In genomic region chr1:3172431-3173112, GRCh38 we compare ENCODE assay signal across 30 cellular contexts.
A peak's percentile ranks its signal among the peaks of the same experiment; 100 is the strongest.
DNase-seq lines count a peak whose midpoint lies in the region; ATAC-seq, FAIRE-seq and TF ChIP-seq lines count a peak whose summit lies in the region.
"Had no signal": no experiment of that assay in that cellular context is flagged by ENCODE, and none has a peak within 500 bp of the region (broad histone marks: within the 10 kb centered on the region; RNA-seq: fewer than 3 reads in every experiment).

No MANE protein-coding gene starts in this region.

- peak in 1 of 2 experiments; percentile 24; a peak in 1 of 4 replicates for TF ChIP-seq RAD21 in K562 (CRISPR knock-in tag; conservative IDR thresholded peaks at IDR 0.05 in 1 of 2, IDR thresholded peaks at IDR 0.05 in 1 of 2)

- H3K27ac ChIP-seq in left ventricle myocardium inferior (replicated peaks) = peak overlapping the region; percentile 77
- H3K27ac ChIP-seq in right atrium auricular region = no peak overlapping the region
- no peak overlapping the region for H3K27ac ChIP-seq in K562 (ENCODE audit: extremely low read depth, low read depth, low read length)
- H3K27ac ChIP-seq in pancreas = peak overlapping the region in 3 of 4 donors; percentile 30 to 93 (median 33)
- H3K27ac ChIP-seq: SK-N-MC had no signal

- peak; percentile 37 for FAIRE-seq in K562 (lab: Jason Lieb, UNC)
- FAIRE-seq in pancreas (lab: Jason Lieb, UNC) = no peak
- FAIRE-seq in H54 (lab: Jason Lieb, UNC) = no peak
- FAIRE-seq: A204.1, bronchial epithelial cell had no signal

- POLR2A ChIA-PET in K562 (lab: Yijun Ruan, JAX) = interaction anchor here (0.6 kb wide), 1 partner anchor 41 kb away, joined by 3 read pairs; no protein-coding TSS in a partner anchor

- TF ChIP-seq CTCF in left ventricle myocardium inferior (IDR thresholded peaks at IDR 0.05; ENCODE audit: borderline replicate concordance) (no peak), right atrium auricular region (IDR thresholded peaks at IDR 0.05) (no peak), K562 (IDR thresholded peaks at IDR 0.05 in 2 of 3, conservative IDR thresholded peaks at IDR 0.05 in 1 of 3; ENCODE audit: insufficient read depth in 2 of 3, low read depth in 1 of 3, low read length in 3 of 3) (0 out of 6 replicates have a peak, but pooled peaks of 2 of the 3 experiments have one; percentile 5 to 16), pancreas (IDR thresholded peaks at IDR 0.05) (no peak)

- H3K4me1 ChIP-seq in left ventricle myocardium inferior = peaks cover 69% of the 10 kb centered on the region
- peaks cover 0 to 39% of the 10 kb centered on the region in 2 donors for H3K4me1 ChIP-seq in right atrium auricular region
- peaks cover 0 to 20% of the 10 kb centered on the region in 2 experiments; a peak in 2 of 5 replicates for H3K4me1 ChIP-seq in K562 (replicated peaks in 1 of 2; ENCODE audit: control insufficient read depth in 2 of 2, insufficient read depth in 2 of 2, low read length in 2 of 2)
- H3K4me1 ChIP-seq in pancreas = peaks cover 60 to 69% (median 63%) of the 10 kb centered on the region in 3 donors

- H3K9me3 ChIP-seq in left ventricle myocardium inferior (replicated peaks) (no peaks in the 10 kb centered on the region), right atrium auricular region (no peaks in the 10 kb centered on the region), K562 (replicated peaks; ENCODE audit: control insufficient read depth, insufficient read depth, low read depth, low read length) (no peaks in the 10 kb centered on the region), pancreas (no peaks in the 10 kb centered on the region)
- H3K9me3 ChIP-seq: gastrocnemius medialis had no signal

- no peaks in the 10 kb centered on the region for H3K9me1 ChIP-seq in K562 (ENCODE audit: control insufficient read depth, insufficient read depth, low read length)

- ATAC-seq in K562 (peak; percentile 76), pancreas (no peak), HG03521 (IDR thresholded peaks at IDR 0.05; ENCODE audit: unreplicated experiment) (no peak)
- ATAC-seq: activated CD4-positive, alpha-beta T cell treated with anti-CD3 and anti-CD28 coated beads for 36 hours; activated CD8-positive, alpha-beta T cell treated with anti-CD3 and anti-CD28 coated beads for 36 hours; gastrocnemius medialis; naive thymus-derived CD4-positive, alpha-beta T cell; PC-3; T-helper 17 cell had no signal

- H3K36me3 ChIP-seq in left ventricle myocardium inferior (no peaks in the 10 kb centered on the region), right atrium auricular region (no peaks in the 10 kb centered on the region), K562 (ENCODE audit: control insufficient read depth, insufficient read depth, low read length) (no peaks in the 10 kb centered on the region), pancreas (no peaks in the 10 kb centered on the region)
- H3K36me3 ChIP-seq: gastrocnemius medialis had no signal

- H4K20me1 ChIP-seq in K562 (replicated peaks; ENCODE audit: control insufficient read depth, insufficient read depth, low read length) = peaks cover 14% of the 10 kb centered on the region; the same call in 1 of the 2 replicates

- 2% methylated on average over 22 of the region's 22 CpGs for WGBS in K562 (ENCODE audit: insufficient coverage, low coverage, missing lambda C conversion rate)
- WGBS in pancreas, 2 donors = 85 to 87% methylated on average over 22 of the region's 22 CpGs

- H3K9ac ChIP-seq in K562 (ENCODE audit: insufficient read depth in 1 of 2, low read depth in 2 of 2, low read length in 2 of 2) = no peak overlapping the region

- CTCF ChIA-PET in K562 (lab: Yijun Ruan, JAX; ENCODE audit: low intra/inter-chr PET ratio) = no interaction called here

- no TSS peak for BruUV-seq in K562 (replicated peaks; lab: Mats Ljungman, UMichigan)

- TF ChIP-seq EP300 in K562 (IDR thresholded peaks at IDR 0.05; ENCODE audit: low read length) = no peak

- in situ Hi-C loops in K562 (cut with MboI) = no loop called here

- H3K27me3 ChIP-seq in left ventricle myocardium inferior (ENCODE audit: low read depth) (peaks cover 8% of the 10 kb centered on the region), right atrium auricular region (no peaks in the 10 kb centered on the region), K562 (ENCODE audit: control insufficient read depth in 2 of 2, insufficient read depth in 2 of 2, low read length in 2 of 2) (peaks cover 25 to 56% of the 10 kb centered on the region in 2 experiments; a peak in 4 of 5 replicates), pancreas (no peaks in the 10 kb centered on the region)
- H3K27me3 ChIP-seq: gastrocnemius medialis had no signal

- H3K4me3 ChIP-seq in left ventricle myocardium inferior (no peak overlapping the region), right atrium auricular region (no peak overlapping the region), K562 (no peak overlapping the region), pancreas (no peak overlapping the region)
- H3K4me3 ChIP-seq: gastrocnemius medialis, lung, SK-N-MC had no signal

- no peak overlapping the region for H2AFZ ChIP-seq in K562 (ENCODE audit: low read depth, low read length)

- no peaks in the 10 kb centered on the region for H3K79me2 ChIP-seq in K562 (ENCODE audit: control insufficient read depth, insufficient read depth, low read length)

- no peak for DNase-seq in left ventricle myocardium inferior
- DNase-seq in right atrium auricular region (ENCODE audit: low spot score) = no peak
- peak in 3 of 4 experiments; percentile 31 to 35 (median 33) for DNase-seq in K562 (ENCODE audit: extremely low read depth in 1 of 4, low spot score in 3 of 4)
- no peak for DNase-seq in pancreas
- DNase-seq in NCI-H2227 treated with DMSO at 0.1 percent for 48 hours (lab: John Stamatoyannopoulos, UW) = no peak
- no peak for DNase-seq in H54 (ENCODE audit: insufficient read length, low spot score)
- DNase-seq in activated CD4-positive, CD25-positive, alpha-beta regulatory T cell treated with anti-CD3 and anti-CD28 coated beads, Interleukin-2, amount 50 U/mL, for 72 hours = no peak
- DNase-seq: activated CD4-positive, alpha-beta T cell treated with anti-CD3 and anti-CD28 coated beads for 36 hours; activated CD8-positive, alpha-beta memory T cell treated with anti-CD3 and anti-CD28 coated beads, Interleukin-2, amount 50 U/mL, for 48 hours; activated CD8-positive, alpha-beta T cell treated with anti-CD3 and anti-CD28 coated beads for 36 hours; activated naive CD4-positive, alpha-beta T cell treated with anti-CD3 and anti-CD28 coated beads for 36 hours; CD4-positive, CD25-positive, alpha-beta regulatory T cell; DND-41; effector CD4-positive, alpha-beta T cell; gastrocnemius medialis; GF-D8; naive thymus-derived CD4-positive, alpha-beta T cell; NCI-H187 treated with DMSO at 0.1 percent for 48 hours; NCI-H2171 treated with DMSO at 0.1 percent for 48 hours; NCI-H524; NK-92 treated with Interleukin-12 subunit alpha and Interleukin-12 subunit beta, amount 100 ng/mL, for 24 hours; PC-3; stimulated activated CD4-positive, alpha-beta T cell treated with anti-CD3 and anti-CD28 coated beads, Interleukin-2, amount 100 ng/mL, for 24 hours; T-helper 17 cell; trophoblast cell had no signal

- TF ChIP-seq POLR2A in K562 (conservative IDR thresholded peaks at IDR 0.05) = no peak
- no peak for TF ChIP-seq POLR2A in H54 (IDR thresholded peaks at IDR 0.05; ENCODE audit: low read depth, low read length)

- intact Hi-C loops in left ventricle myocardium inferior (cut with micrococcal nuclease) (no loop called here), K562 (cut with micrococcal nuclease) (no loop called here), pancreas (cut with DNase I) (no loop called here)

- H3K4me2 ChIP-seq in K562 (ENCODE audit: insufficient read depth, low read length) = no peak overlapping the region

TF ChIP-seq in K562, 482 proteins besides CTCF, POLR2A, EP300 and RAD21 (continues in another document):
- TF ChIP-seq E2F6 (IDR thresholded peaks at IDR 0.05; ENCODE audit: borderline replicate concordance in 1 of 2, extremely low read depth in 1 of 2, insufficient read depth in 1 of 2, insufficient read length in 1 of 2, low read depth in 1 of 2, low read length in 1 of 2, poor library complexity in 1 of 2, severe bottlenecking in 1 of 2) (peak in 1 of 2 experiments; percentile 35), ZFP91 (CRISPR knock-in tag; IDR thresholded peaks at IDR 0.05) (no peak), UBTF (IDR thresholded peaks at IDR 0.05; ENCODE audit: borderline replicate concordance in 1 of 2, low read depth in 2 of 2, low read length in 2 of 2) (0 out of 4 replicates have a peak, but pooled peaks of 1 of the 2 experiments have one; percentile 16)

Comparison
In these comparisons a context has a peak if more than half of its experiments do, and no peak if none do; other contexts are left out.
1. H3K27ac ChIP-seq: peak in left ventricle myocardium inferior (single experiment) and pancreas (3 of 4); none in right atrium auricular region (0 of 2) and K562 (single experiment).
2. DNase-seq: peak in K562 (3 of 4); none in left ventricle myocardium inferior (single experiment), right atrium auricular region (single experiment), pancreas (0 of 6), NCI-H2227 treated with DMSO at 0.1 percent for 48 hours (single experiment), H54 (single experiment) and activated CD4-positive, CD25-positive, alpha-beta regulatory T cell treated with anti-CD3 and anti-CD28 coated beads, Interleukin-2, amount 50 U/mL, for 72 hours (single experiment).
3. CTCF ChIP-seq: peak in K562 (2 of 3); none in left ventricle myocardium inferior (single experiment), right atrium auricular region (0 of 2) and pancreas (0 of 4).